ENCODE assay signal across 8 cellular contexts in the genomic region with DNA sequence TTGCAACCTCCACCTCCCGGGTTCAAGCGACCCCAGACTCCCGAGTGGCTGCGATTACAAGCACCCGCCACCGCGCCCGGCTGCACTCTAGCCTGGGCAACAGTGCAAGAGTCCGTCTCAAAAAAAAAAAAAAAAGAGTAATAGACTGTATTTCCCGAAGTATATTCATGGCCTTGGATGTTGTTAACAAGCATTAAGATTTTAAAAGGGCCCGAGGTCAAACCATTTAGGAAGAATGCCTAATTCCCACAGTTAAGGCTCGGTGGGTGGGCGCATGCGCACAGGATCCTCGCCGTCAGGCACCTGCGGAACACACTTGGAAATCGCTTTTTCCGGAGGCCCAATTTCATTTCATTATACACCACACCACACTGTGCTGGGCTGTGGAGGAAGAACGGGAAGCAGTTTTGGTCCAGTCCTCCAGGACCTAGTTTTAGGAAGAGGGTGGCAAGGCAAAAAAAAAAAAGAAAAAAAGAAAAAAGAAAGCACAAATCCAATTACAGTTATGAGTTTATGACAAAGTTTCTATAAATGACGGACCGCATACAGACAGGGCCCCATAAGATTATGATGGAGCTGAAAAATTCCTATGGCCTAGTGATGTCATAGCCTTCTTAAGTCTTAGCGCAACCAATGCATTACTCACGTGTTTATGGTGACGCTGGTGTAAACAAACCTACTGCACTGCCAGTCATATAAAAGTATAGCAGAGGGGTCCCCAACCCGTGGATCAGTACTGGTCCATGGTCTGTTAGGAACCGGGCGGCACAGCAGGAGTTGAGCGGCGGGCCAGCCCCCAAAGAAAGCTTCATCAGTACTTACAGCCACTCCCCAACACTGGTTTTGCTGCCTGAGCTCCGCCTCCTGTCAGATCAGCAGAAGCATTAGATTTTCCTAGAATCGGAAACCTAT. TPM values are rescaled to one million over a fixed set of nuclear protein-coding genes. Genes with fewer than 3 reads are reported as not detected.
DNase-seq lines count a peak whose midpoint lies in the region; ATAC-seq and TF ChIP-seq lines count a peak whose summit lies in the region.

No MANE protein-coding gene starts in this region.

- peaks cover 5% of the 10 kb centered on the region for H3K27me3 Mint-ChIP-seq in IgD-negative memory B cell
- H3K27me3 Mint-ChIP-seq in activated T-helper 1 cell treated with anti-CD3 and anti-CD28 coated beads, Interleukin-12 subunit alpha, Interleukin-12 subunit beta, Interleukin-2, Interleukin-4 antibody, amounts not matched to agents 30 ng/mL and 10 ng/mL and 1 ng/mL, durations not matched to agents 14 hours and 24 hours and 36 hours (ENCODE audit: insufficient read depth): peaks cover 8% of the 10 kb centered on the region

- peak overlapping the region; percentile 60 for H3K4me2 ChIP-seq in DOHH2 (ENCODE audit: low read length)
- peak overlapping the region; percentile 80 for H3K4me2 ChIP-seq in osteoblast (ENCODE audit: insufficient read depth, low read length)

- H3K9me3 ChIP-seq in DOHH2 (ENCODE audit: control insufficient read depth, insufficient read depth, low read length): no peaks in the 10 kb centered on the region
- no peaks in the 10 kb centered on the region for H3K9me3 ChIP-seq in osteoblast (ENCODE audit: low read depth, low read length)

- peak overlapping the region; percentile 75 to 96 (median 90) for H3K4me3 Mint-ChIP-seq in IgD-negative memory B cell
- H3K4me3 Mint-ChIP-seq in activated T-helper 1 cell treated with anti-CD3 and anti-CD28 coated beads, Interleukin-12 subunit alpha, Interleukin-12 subunit beta, Interleukin-2, Interleukin-4 antibody, amounts not matched to agents 30 ng/mL and 10 ng/mL and 1 ng/mL, durations not matched to agents 14 hours and 24 hours and 36 hours: peak overlapping the region; percentile 78

- H3K36me3 Mint-ChIP-seq in IgD-negative memory B cell: no peaks in the 10 kb centered on the region
- H3K36me3 Mint-ChIP-seq in activated T-helper 1 cell treated with anti-CD3 and anti-CD28 coated beads, Interleukin-12 subunit alpha, Interleukin-12 subunit beta, Interleukin-2, Interleukin-4 antibody, amounts not matched to agents 30 ng/mL and 10 ng/mL and 1 ng/mL, durations not matched to agents 14 hours and 24 hours and 36 hours (ENCODE audit: low read depth): no peaks in the 10 kb centered on the region

- peak overlapping the region; percentile 4 to 87 (median 39) for H3K27ac Mint-ChIP-seq in IgD-negative memory B cell
- no peak overlapping the region for H3K27ac Mint-ChIP-seq in activated T-helper 1 cell treated with anti-CD3 and anti-CD28 coated beads, Interleukin-12 subunit alpha, Interleukin-12 subunit beta, Interleukin-2, Interleukin-4 antibody, amounts not matched to agents 30 ng/mL and 10 ng/mL and 1 ng/mL, durations not matched to agents 14 hours and 24 hours and 36 hours

- no peaks in the 10 kb centered on the region for H3K9me3 Mint-ChIP-seq in IgD-negative memory B cell
- H3K9me3 Mint-ChIP-seq in activated T-helper 1 cell treated with anti-CD3 and anti-CD28 coated beads, Interleukin-12 subunit alpha, Interleukin-12 subunit beta, Interleukin-2, Interleukin-4 antibody, amounts not matched to agents 30 ng/mL and 10 ng/mL and 1 ng/mL, durations not matched to agents 14 hours and 24 hours and 36 hours: no peaks in the 10 kb centered on the region

- no peaks in the 10 kb centered on the region for H3F3A ChIP-seq in DOHH2 (ENCODE audit: control insufficient read depth, insufficient read depth)

- H3K4me1 ChIP-seq in DOHH2 (ENCODE audit: control insufficient read depth, low read length): peaks cover 11% of the 10 kb centered on the region
- H3K4me1 ChIP-seq in osteoblast (ENCODE audit: insufficient read depth, low read length): peaks cover 29% of the 10 kb centered on the region

- no peaks in the 10 kb centered on the region for H3K36me3 ChIP-seq in DOHH2 (ENCODE audit: control insufficient read depth, low read length)
- H3K36me3 ChIP-seq in osteoblast (ENCODE audit: insufficient read depth, low read length): no peaks in the 10 kb centered on the region

- H2AFZ ChIP-seq in osteoblast (ENCODE audit: low read length): peak overlapping the region; percentile 11

- no peak for TF ChIP-seq CTCF in DOHH2 (IDR thresholded peaks at IDR 0.05; ENCODE audit: low read depth, low read length, poor library complexity, severe bottlenecking)
- no peak for TF ChIP-seq CTCF in foreskin fibroblast (IDR thresholded peaks at IDR 0.05; ENCODE audit: low read depth, low read length)
- no peak for TF ChIP-seq CTCF in osteoblast (IDR thresholded peaks at IDR 0.05; ENCODE audit: extremely low read depth, low read depth, low read length)

- H4K20me1 ChIP-seq in DOHH2 (ENCODE audit: control insufficient read depth, insufficient read depth, low read depth, low read length) (no peaks in the 10 kb centered on the region), osteoblast (ENCODE audit: insufficient read depth, low read length) (no peaks in the 10 kb centered on the region)

- H3K27me3 ChIP-seq in DOHH2 (ENCODE audit: control insufficient read depth, low read length) (peaks cover 35% of the 10 kb centered on the region), osteoblast (ENCODE audit: insufficient read depth, low read length) (peaks cover 16% of the 10 kb centered on the region)

- peak overlapping the region; percentile 56 for H3K4me3 ChIP-seq in DOHH2 (ENCODE audit: low read length)
- H3K4me3 ChIP-seq in foreskin fibroblast (ENCODE audit: low read depth in 1 of 2, low read length in 2 of 2): peak overlapping the region; percentile 32 to 52
- H3K4me3 ChIP-seq in osteoblast (ENCODE audit: insufficient read depth, low read length): peak overlapping the region; percentile 61

- H3K27ac ChIP-seq in DOHH2 (ENCODE audit: low read depth, low read length): no peak overlapping the region
- H3K27ac ChIP-seq in osteoblast (ENCODE audit: low read depth, low read length): peak overlapping the region; percentile 3

- ATAC-seq in HG03108 (IDR thresholded peaks at IDR 0.05; ENCODE audit: unreplicated experiment): no peak
- no peak for ATAC-seq in GM21423 (IDR thresholded peaks at IDR 0.05; ENCODE audit: unreplicated experiment)

- no peaks in the 10 kb centered on the region for H3K79me2 ChIP-seq in DOHH2 (ENCODE audit: control insufficient read depth, low read length)
- no peaks in the 10 kb centered on the region for H3K79me2 ChIP-seq in osteoblast (ENCODE audit: insufficient read depth, low read length)

- H3K4me1 Mint-ChIP-seq in IgD-negative memory B cell: peaks cover 11 to 12% (median 11%) of the 10 kb centered on the region in 3 donors
- peaks cover 16% of the 10 kb centered on the region for H3K4me1 Mint-ChIP-seq in activated T-helper 1 cell treated with anti-CD3 and anti-CD28 coated beads, Interleukin-12 subunit alpha, Interleukin-12 subunit beta, Interleukin-2, Interleukin-4 antibody, amounts not matched to agents 30 ng/mL and 10 ng/mL and 1 ng/mL, durations not matched to agents 14 hours and 24 hours and 36 hours (ENCODE audit: low read depth)

- DNase-seq in activated T-helper 1 cell treated with anti-CD3 and anti-CD28 coated beads, Interleukin-12 subunit alpha, Interleukin-12 subunit beta, Interleukin-2, Interleukin-4 antibody, amounts not matched to agents 30 ng/mL and 10 ng/mL and 1 ng/mL, durations not matched to agents 14 hours and 24 hours and 36 hours (ENCODE audit: low spot score): no peak
- peak in 1 of 2 donors; percentile 44 for DNase-seq in foreskin fibroblast
- DNase-seq in osteoblast (ENCODE audit: insufficient read length, low spot score, missing footprints): peak; percentile 80
- DNase-seq in GOT3 (lab: John Stamatoyannopoulos, UW): no peak

- intact Hi-C loops in activated T-helper 1 cell treated with anti-CD3 and anti-CD28 coated beads, Interleukin-12 subunit alpha, Interleukin-12 subunit beta, Interleukin-2, Interleukin-4 antibody, amounts not matched to agents 30 ng/mL and 10 ng/mL and 1 ng/mL, durations not matched to agents 14 hours and 24 hours and 36 hours (cut with micrococcal nuclease): loop anchor here (1.0 to 2.0 kb wide), 3 partner anchors 9 to 36 kb away; no protein-coding TSS in a partner anchor

- H3K9me2 ChIP-seq in DOHH2 (replicated peaks; ENCODE audit: control insufficient read depth, low read length): no peaks in the 10 kb centered on the region

RNA-seq across cellular contexts. Expression of a gene that starts 38.2 kb away (rescaled TPM):
- polyA plus RNA-seq in IgD-negative memory B cell: 1,011 TPM
- total RNA-seq in activated T-helper 1 cell treated with anti-CD3 and anti-CD28 coated beads, Interleukin-12 subunit alpha, Interleukin-12 subunit beta, Interleukin-2, Interleukin-4 antibody, amounts not matched to agents 30 ng/mL and 10 ng/mL and 1 ng/mL, durations not matched to agents 14 hours and 24 hours and 36 hours: 416 and 426 TPM in 2 replicates
- total RNA-seq in osteoblast: 127 and 166 TPM in 2 replicates
